ENCODE assay signal across 14 cellular contexts in the genomic region with DNA sequence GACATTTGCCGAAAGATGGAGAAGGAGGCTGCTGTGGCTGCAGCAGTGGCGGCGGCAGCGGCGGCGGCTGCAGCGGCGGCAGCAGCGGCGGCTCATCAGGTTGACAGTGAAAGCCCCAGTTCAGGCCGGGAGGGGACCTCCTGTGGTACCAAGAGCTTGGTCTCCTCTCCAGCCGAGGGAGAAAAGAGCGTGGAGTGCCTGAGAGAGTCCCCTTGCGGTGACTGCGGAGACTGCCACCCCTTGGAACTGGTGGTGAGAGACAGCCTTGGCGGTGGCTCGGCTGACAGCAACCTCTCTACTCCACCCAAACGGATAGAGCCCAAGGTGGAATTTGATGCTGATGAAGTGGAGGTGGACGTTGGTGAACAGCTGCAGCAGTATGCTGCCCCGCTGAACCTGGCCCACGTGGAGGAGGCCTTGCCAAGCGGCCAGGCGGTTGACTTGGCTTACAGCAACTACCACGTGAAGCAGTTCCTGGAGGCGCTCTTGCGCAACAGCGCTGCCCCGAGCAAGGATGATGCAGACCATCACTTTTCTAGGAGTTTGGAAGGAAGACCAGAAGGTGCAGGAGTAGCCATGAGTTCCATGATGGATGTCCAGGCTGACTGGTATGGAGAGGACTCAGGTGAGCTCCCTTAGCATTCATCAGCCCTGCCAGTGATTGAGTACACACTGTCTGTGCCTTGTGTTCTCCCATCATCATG. TPM values are rescaled to one million over a fixed set of nuclear protein-coding genes. Genes with fewer than 3 reads are reported as not detected.
A peak's percentile ranks its signal among the peaks of the same experiment; 100 is the strongest.
DNase-seq lines count a peak whose midpoint lies in the region; ATAC-seq and TF ChIP-seq lines count a peak whose summit lies in the region.
"Had no signal": no experiment of that assay in that cellular context is flagged by ENCODE, and none has a peak within 500 bp of the region (broad histone marks: within the 10 kb centered on the region; RNA-seq: fewer than 3 reads in every experiment).

No MANE protein-coding gene starts in this region.

- TF ChIP-seq CTCF in fibroblast of the aortic adventitia (IDR thresholded peaks at IDR 0.05; ENCODE audit: insufficient read depth, low read length) (peak; percentile 27), parathyroid adenoma (IDR thresholded peaks at IDR 0.05) (peak; percentile 35)

- H2AFZ ChIP-seq in parathyroid adenoma, result no peak overlapping the region

- H3K27ac ChIP-seq in parathyroid adenoma, result no peak overlapping the region
- H3K27ac ChIP-seq: left lung, suprapubic skin had no signal

- no peaks in the 10 kb centered on the region for H3K9me3 ChIP-seq in parathyroid adenoma (ENCODE audit: control insufficient read depth, low read length)
- H3K9me3 ChIP-seq: left lung, suprapubic skin had no signal

- H3K79me2 ChIP-seq in parathyroid adenoma, result no peaks in the 10 kb centered on the region

- H3K4me3 Mint-ChIP-seq in activated CD4-positive, alpha-beta T cell treated with anti-CD3 and anti-CD28 coated beads for 36 hours, result no peak overlapping the region
- H3K4me3 Mint-ChIP-seq: dendritic cell treated with granulocyte-macrophage colony-stimulating factor and Interleukin-4, amounts not matched to agents 40 ng/mL and 50 ng/mL, for 4 days had no signal

- H3K27me3 ChIP-seq in parathyroid adenoma (ENCODE audit: control insufficient read depth, insufficient read depth, low read length), result no peaks in the 10 kb centered on the region

- peaks cover 17% of the 10 kb centered on the region for H3K27me3 Mint-ChIP-seq in activated CD4-positive, alpha-beta T cell treated with anti-CD3 and anti-CD28 coated beads for 36 hours

- peak; percentile 55 for DNase-seq in activated CD4-positive, alpha-beta T cell treated with anti-CD3 and anti-CD28 coated beads for 36 hours
- no peak for DNase-seq in activated CD4-positive, alpha-beta T cell treated with anti-CD3 and anti-CD28 coated beads for 1 hour
- peak; percentile 12 for DNase-seq in Jurkat, Clone E6-1 (ENCODE audit: low read depth, low spot score)
- DNase-seq in fibroblast of the aortic adventitia (ENCODE audit: low read depth) (no peak), COLO829 (ENCODE audit: low spot score) (no peak), iPS-NIHi11 (ENCODE audit: low spot score) (no peak)
- DNase-seq: 8988T, HCEC 1CT, NCI-H2171 treated with DMSO at 0.1 percent for 48 hours had no signal

- H3K4me3 ChIP-seq in Jurkat, Clone E6-1 (ENCODE audit: low read length), result no peak overlapping the region
- H3K4me3 ChIP-seq in fibroblast of the aortic adventitia (ENCODE audit: low read depth, low read length), result no peak overlapping the region
- H3K4me3 ChIP-seq in parathyroid adenoma (ENCODE audit: low read depth, low read length), result no peak overlapping the region
- H3K4me3 ChIP-seq: left lung, suprapubic skin had no signal

- no peaks in the 10 kb centered on the region for H3K4me1 Mint-ChIP-seq in activated CD4-positive, alpha-beta T cell treated with anti-CD3 and anti-CD28 coated beads for 36 hours

- H3K9me3 Mint-ChIP-seq in activated CD4-positive, alpha-beta T cell treated with anti-CD3 and anti-CD28 coated beads for 36 hours (ENCODE audit: low read depth), result no peaks in the 10 kb centered on the region
- H3K9me3 Mint-ChIP-seq: dendritic cell treated with granulocyte-macrophage colony-stimulating factor and Interleukin-4, amounts not matched to agents 40 ng/mL and 50 ng/mL, for 4 days had no signal

- H3K27ac Mint-ChIP-seq in activated CD4-positive, alpha-beta T cell treated with anti-CD3 and anti-CD28 coated beads for 36 hours, result no peak overlapping the region
- H3K27ac Mint-ChIP-seq: dendritic cell treated with granulocyte-macrophage colony-stimulating factor and Interleukin-4, amounts not matched to agents 40 ng/mL and 50 ng/mL, for 4 days had no signal

- CTCF ChIA-PET in activated CD4-positive, alpha-beta T cell treated with anti-CD3 and anti-CD28 coated beads for 36 hours (lab: Charles Lee), result interaction anchor here (0.6 to 0.7 kb wide), 2 partner anchors 9 to 388 kb away, joined by 3 read pairs; no protein-coding TSS in a partner anchor

- H3K4me2 ChIP-seq in parathyroid adenoma (ENCODE audit: low read length), result no peak overlapping the region

- peak; percentile 68 for ATAC-seq in activated CD4-positive, alpha-beta T cell treated with anti-CD3 and anti-CD28 coated beads for 36 hours
- no peak for ATAC-seq in GM21723 (IDR thresholded peaks at IDR 0.05; ENCODE audit: unreplicated experiment)
- ATAC-seq: left lung had no signal

- no peaks in the 10 kb centered on the region for H3K36me3 Mint-ChIP-seq in activated CD4-positive, alpha-beta T cell treated with anti-CD3 and anti-CD28 coated beads for 36 hours (ENCODE audit: low read depth)

- POLR2A ChIA-PET in activated CD4-positive, alpha-beta T cell treated with anti-CD3 and anti-CD28 coated beads for 36 hours (lab: Charles Lee), result no interaction called here

- intact Hi-C loops in activated CD4-positive, alpha-beta T cell treated with anti-CD3 and anti-CD28 coated beads for 36 hours (cut with DNase I, micrococcal nuclease), result no loop called here

- no peak overlapping the region for H3K9ac ChIP-seq in parathyroid adenoma

- H3K36me3 ChIP-seq in parathyroid adenoma (ENCODE audit: control insufficient read depth, insufficient read depth, low read length), result no peaks in the 10 kb centered on the region
- H3K36me3 ChIP-seq: left lung, suprapubic skin had no signal

- no peaks in the 10 kb centered on the region for H3K4me1 ChIP-seq in parathyroid adenoma
- H3K4me1 ChIP-seq: left lung, suprapubic skin had no signal

RNA-seq across cellular contexts. Expression of gene ZBTB8B, which starts 6.3 kb away (rescaled TPM):
- total RNA-seq in activated CD4-positive, alpha-beta T cell treated with anti-CD3 and anti-CD28 coated beads for 36 hours, result not detected
- not detected for polyA plus RNA-seq in Jurkat, Clone E6-1 (2012; ENCODE audit: insufficient read depth, insufficient read length)
- under 0.01 TPM in 1 of 2 replicates, not detected in the other for total RNA-seq in fibroblast of the aortic adventitia (ENCODE audit: low replicate concordance)

Comparison
In these comparisons a context has a peak if more than half of its experiments do, and no peak if none do; other contexts are left out.
1. DNase-seq: peak in activated CD4-positive, alpha-beta T cell treated with anti-CD3 and anti-CD28 coated beads for 36 hours (single experiment) and Jurkat, Clone E6-1 (single experiment); none in activated CD4-positive, alpha-beta T cell treated with anti-CD3 and anti-CD28 coated beads for 1 hour (single experiment), fibroblast of the aortic adventitia (single experiment), COLO829 (single experiment) and iPS-NIHi11 (single experiment).